Comparison of ENCODE assay signal across 8 cellular contexts in genomic region chr13:95677564-95678386, GRCh38. TPM values are rescaled to one million over a fixed set of nuclear protein-coding genes. Genes with fewer than 3 reads are reported as not detected.
DNase-seq lines count a peak whose midpoint lies in the region; ATAC-seq and TF ChIP-seq lines count a peak whose summit lies in the region.

No MANE protein-coding gene starts in this region.

- H3K36me3 Mint-ChIP-seq in activated T-helper 17 cell treated with anti-CD3 and anti-CD28 coated beads, Interleukin-2, amount 50 U/mL, for 72 hours (ENCODE audit: low read depth) = peaks cover 24% of the 10 kb centered on the region

- no peaks in the 10 kb centered on the region for H3K27me3 Mint-ChIP-seq in activated T-helper 17 cell treated with anti-CD3 and anti-CD28 coated beads, Interleukin-2, amount 50 U/mL, for 72 hours

- no peaks in the 10 kb centered on the region for H3K9me3 Mint-ChIP-seq in activated T-helper 17 cell treated with anti-CD3 and anti-CD28 coated beads, Interleukin-2, amount 50 U/mL, for 72 hours

- ATAC-seq in activated T-helper 17 cell treated with anti-CD3 and anti-CD28 coated beads, Interleukin-2, amount 50 U/mL, for 72 hours (replicated peaks) = no peak
- ATAC-seq in left ventricle myocardium superior = peak; percentile 2
- no peak for ATAC-seq in GM19328 (IDR thresholded peaks at IDR 0.05; ENCODE audit: unreplicated experiment)
- ATAC-seq in GM18861 (IDR thresholded peaks at IDR 0.05; ENCODE audit: unreplicated experiment) = no peak

- no peak for TF ChIP-seq CTCF in retinal pigment epithelial cell (conservative IDR thresholded peaks at IDR 0.05; ENCODE audit: low read depth, low read length)

- peak overlapping the region; percentile 93 for H3K4me3 ChIP-seq in retinal pigment epithelial cell (ENCODE audit: low read length)

- H3K4me3 Mint-ChIP-seq in activated T-helper 17 cell treated with anti-CD3 and anti-CD28 coated beads, Interleukin-2, amount 50 U/mL, for 72 hours = peak overlapping the region; percentile 98

- peak overlapping the region; percentile 79 for H3K27ac Mint-ChIP-seq in activated T-helper 17 cell treated with anti-CD3 and anti-CD28 coated beads, Interleukin-2, amount 50 U/mL, for 72 hours

- DNase-seq in EL = peak; percentile 44
- peak; percentile 59 for DNase-seq in HT-29 (ENCODE audit: low spot score)
- DNase-seq in left ventricle myocardium superior = no peak
- no peak for DNase-seq in retinal pigment epithelial cell (ENCODE audit: low read depth)
- no peak for DNase-seq in NCI-H1105 (lab: John Stamatoyannopoulos, UW)

- H3K4me1 Mint-ChIP-seq in activated T-helper 17 cell treated with anti-CD3 and anti-CD28 coated beads, Interleukin-2, amount 50 U/mL, for 72 hours = peaks cover 42% of the 10 kb centered on the region

- intact Hi-C loops in left ventricle myocardium superior (cut with micrococcal nuclease) = no loop called here

RNA-seq across cellular contexts. Expression of gene DNAJC3, which starts 0.8 kb away (rescaled TPM):
- total RNA-seq in HT-29 (2014; rRNA removed; shearing (Covaris generic)) = 17.7 and 20.1 TPM in 2 replicates
- total RNA-seq in activated T-helper 17 cell treated with anti-CD3 and anti-CD28 coated beads, Interleukin-2, amount 50 U/mL, for 72 hours = 10 to 100 TPM; 14.4 to 19.6 TPM
- total RNA-seq in left ventricle myocardium superior = 31.7 TPM

RNA-seq across cellular contexts. Expression of gene DZIP1, which starts 33.3 kb away (rescaled TPM):
- not detected in 2 replicates for total RNA-seq in HT-29 (2014; rRNA removed; shearing (Covaris generic))
- not detected for total RNA-seq in activated T-helper 17 cell treated with anti-CD3 and anti-CD28 coated beads, Interleukin-2, amount 50 U/mL, for 72 hours
- 4.0 TPM for total RNA-seq in left ventricle myocardium superior

Comparison
In these comparisons a context has a peak if more than half of its experiments do, and no peak if none do; other contexts are left out.
1. DNase-seq: peak in EL (single experiment) and HT-29 (single experiment); none in left ventricle myocardium superior (single experiment), retinal pigment epithelial cell (single experiment) and NCI-H1105 (single experiment).